ENCODE assay signal across 8 cellular contexts in genomic region chr16:3283525-3284447, GRCh38.
DNase-seq lines count a peak whose midpoint lies in the region; ATAC-seq and TF ChIP-seq lines count a peak whose summit lies in the region.

No MANE protein-coding gene starts in this region.

- DNase-seq in COLO668 (lab: John Stamatoyannopoulos, UW; ENCODE audit: unreplicated experiment) = peak; percentile 49
- peak in 4 of 61 donors; percentile 47 to 60 (median 56) for DNase-seq in caudate nucleus (lab: John Stamatoyannopoulos, UW)
- no peak for DNase-seq in T-helper 9 cell
- no peak for DNase-seq in GM20000 (ENCODE audit: low spot score)
- DNase-seq in superior temporal gyrus (ENCODE audit: extremely low spot score) = no peak

- H3K9me3 ChIP-seq in HUES6 (ENCODE audit: control insufficient read depth, insufficient read depth, low read depth, low read length) (peaks cover 27% of the 10 kb centered on the region), mucosa of rectum (ENCODE audit: control insufficient read depth in 2 of 2, low read length in 2 of 2) (peaks cover 10 to 14% of the 10 kb centered on the region in 2 donors)

- no peaks in the 10 kb centered on the region for H3K27me3 ChIP-seq in HUES6 (ENCODE audit: control insufficient read depth, insufficient read depth, low read length)
- H3K27me3 ChIP-seq in mucosa of rectum (ENCODE audit: control insufficient read depth in 2 of 2, insufficient read depth in 2 of 2, low read length in 2 of 2) = no peaks in the 10 kb centered on the region

- TF ChIP-seq CTCF in GM20000 (IDR thresholded peaks at IDR 0.05; ENCODE audit: extremely low read depth, missing control alignments) = no peak

- peak overlapping the region; percentile 91 for H3K9ac ChIP-seq in HUES6 (ENCODE audit: low read length)
- H3K9ac ChIP-seq in mucosa of rectum (ENCODE audit: low read depth in 1 of 2, low read length in 2 of 2) = peak overlapping the region; percentile 87 to 98

- H3K36me3 ChIP-seq in HUES6 (ENCODE audit: control insufficient read depth, insufficient read depth, low read length) (peaks cover 33% of the 10 kb centered on the region), mucosa of rectum (ENCODE audit: control insufficient read depth in 2 of 2, insufficient read depth in 2 of 2, low read length in 2 of 2) (peaks cover 24 to 31% of the 10 kb centered on the region in 2 donors)

- ATAC-seq in GM19463 (IDR thresholded peaks at IDR 0.05; ENCODE audit: unreplicated experiment) = no peak

- peak overlapping the region; percentile 66 for H3K4me3 ChIP-seq in HUES6 (ENCODE audit: low read depth, low read length)
- H3K4me3 ChIP-seq in mucosa of rectum (ENCODE audit: low read length in 2 of 2) = peak overlapping the region; percentile 93 to 94

- H3K4me1 ChIP-seq in HUES6 (ENCODE audit: control insufficient read depth, insufficient read depth, low read length) (no peaks in the 10 kb centered on the region; the same call in 1 of the 2 replicates), mucosa of rectum (ENCODE audit: control insufficient read depth in 2 of 2, insufficient read depth in 2 of 2, low read length in 2 of 2) (peaks cover 9 to 15% of the 10 kb centered on the region in 2 donors)

- peak overlapping the region; percentile 88 for H3K27ac ChIP-seq in HUES6 (ENCODE audit: low read depth, low read length)
- peak overlapping the region; percentile 99 for H3K27ac ChIP-seq in caudate nucleus (ENCODE audit: low read depth, low read length)
- peak overlapping the region; percentile 100 for H3K27ac ChIP-seq in mucosa of rectum (ENCODE audit: low read depth in 2 of 2, low read length in 2 of 2)
